ENCODE assay signal across 34 cellular contexts in the genomic region with DNA sequence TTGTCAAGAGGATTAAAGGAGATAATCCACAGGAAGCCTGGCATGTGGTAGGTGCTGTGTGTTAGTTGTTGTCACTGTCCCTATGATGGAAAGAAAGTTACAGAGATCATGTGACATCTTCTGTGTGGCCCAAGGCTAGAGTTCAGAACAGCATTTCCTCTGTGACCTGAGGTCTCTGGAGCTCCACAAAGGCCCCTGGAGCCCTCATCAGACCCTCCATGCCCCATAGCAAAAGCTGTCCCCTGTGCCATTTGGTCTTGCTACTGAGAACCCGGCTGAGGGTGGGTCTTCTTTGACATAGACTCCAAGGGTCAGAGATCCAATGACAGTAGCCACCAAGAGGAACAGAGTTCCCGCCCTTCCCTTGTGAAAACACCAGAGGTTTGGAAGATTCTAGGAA. TPM values are rescaled to one million over a fixed set of nuclear protein-coding genes. Genes with fewer than 3 reads are reported as not detected.
"Had no signal": no experiment of that assay in that cellular context is flagged by ENCODE, and none has a peak within 500 bp of the region (broad histone marks: within the 10 kb centered on the region; RNA-seq: fewer than 3 reads in every experiment).

No MANE protein-coding gene starts in this region.

- H3K27ac ChIP-seq: ascending aorta, cardiac muscle cell had no signal

- DNase-seq: activated CD4-positive, alpha-beta memory T cell treated with anti-CD3 and anti-CD28 coated beads, Interleukin-2, amount 10 ng/mL, durations not matched to agents 7 days and 5 days; activated CD4-positive, alpha-beta T cell treated with anti-CD3 and anti-CD28 coated beads for 1 hour; activated CD4-positive, alpha-beta T cell treated with anti-CD3 and anti-CD28 coated beads for 36 hours; activated CD4-positive, alpha-beta T cell treated with anti-CD3 and anti-CD28 coated beads for 48 hours; activated CD4-positive, alpha-beta T cell treated with anti-CD3 and anti-CD28 coated beads, Interleukin-2, amount 10 ng/mL, durations not matched to agents 7 days and 5 days; activated CD4-positive, alpha-beta T cell treated with anti-CD3 and anti-CD28 coated beads, Interleukin-2, amount 50 U/mL, for 48 hours; activated CD4-positive, CD25-positive, alpha-beta regulatory T cell; activated CD8-positive, alpha-beta memory T cell treated with anti-CD3 and anti-CD28 coated beads for 24 hours; activated CD8-positive, alpha-beta memory T cell treated with anti-CD3 and anti-CD28 coated beads, Interleukin-2, amount 10 ng/mL, durations not matched to agents 7 days and 5 days; activated CD8-positive, alpha-beta memory T cell treated with anti-CD3 and anti-CD28 coated beads, Interleukin-2, amount 50 U/mL, for 48 hours; activated CD8-positive, alpha-beta T cell treated with anti-CD3 and anti-CD28 coated beads, Interleukin-2, amount 10 ng/mL, durations not matched to agents 7 days and 5 days; activated effector memory CD4-positive, alpha-beta T cell treated with Interleukin-2 at 50 U/mL for 16 hours; activated gamma-delta T cell; activated naive CD4-positive, alpha-beta T cell treated with anti-CD3 and anti-CD28 coated beads, Interleukin-2, amount 10 ng/mL, durations not matched to agents 7 days and 5 days; activated naive CD4-positive, alpha-beta T cell treated with Interleukin-2 at 50 U/mL for 16 hours; activated naive CD8-positive, alpha-beta T cell treated with anti-CD3 and anti-CD28 coated beads, Interleukin-2, amount 10 ng/mL, durations not matched to agents 7 days and 5 days; activated naive CD8-positive, alpha-beta T cell treated with anti-CD3 and anti-CD28 coated beads, Interleukin-2, amount 50 U/mL, for 24 hours; activated T-cell treated with anti-CD3 and anti-CD28 coated beads, Interleukin-2, amount 50 U/mL, for 24 hours; activated T-cell treated with anti-CD3 and anti-CD28 coated beads, Interleukin-2, amount 50 U/mL, for 48 hours; amygdala; anterior cingulate cortex; caudate nucleus; cerebellar nuclear complex; T-helper 2 cell; T-helper 9 cell had no signal

- H3K4me3 ChIP-seq: ascending aorta, cardiac muscle cell had no signal

- H3K36me3 ChIP-seq: cardiac muscle cell, WERI-Rb-1 had no signal

- ATAC-seq: activated CD4-positive, alpha-beta T cell treated with anti-CD3 and anti-CD28 coated beads for 36 hours; activated CD4-positive, CD25-positive, alpha-beta regulatory T cell treated with anti-CD3 and anti-CD28 coated beads, Interleukin-2, amount 50 U/mL, for 24 hours; activated CD8-positive, alpha-beta memory T cell treated with anti-CD3 and anti-CD28 coated beads, Interleukin-2, amount 10 ng/mL, durations not matched to agents 7 days and 5 days; activated CD8-positive, alpha-beta T cell treated with anti-CD3 and anti-CD28 coated beads, Interleukin-2, amount 10 ng/mL, durations not matched to agents 7 days and 5 days; activated naive CD8-positive, alpha-beta T cell treated with anti-CD3 and anti-CD28 coated beads, Interleukin-2, amount 50 U/mL, for 24 hours; WTC11 had no signal

- FAIRE-seq: bronchial epithelial cell, TTC549 had no signal

- H3K4me1 ChIP-seq: ascending aorta had no signal

- H3K27me3 ChIP-seq: ascending aorta, cardiac muscle cell had no signal

- H3K9me3 ChIP-seq: ascending aorta had no signal

RNA-seq across cellular contexts. Expression of a gene that starts 8.1 kb away (rescaled TPM):
- total RNA-seq: activated CD4-positive, alpha-beta memory T cell treated with anti-CD3 and anti-CD28 coated beads, Interleukin-2, amount 10 ng/mL, durations not matched to agents 7 days and 5 days; activated CD4-positive, alpha-beta T cell treated with anti-CD3 and anti-CD28 coated beads for 36 hours; activated CD4-positive, alpha-beta T cell treated with anti-CD3 and anti-CD28 coated beads, Interleukin-2, amount 10 ng/mL, durations not matched to agents 7 days and 5 days; activated CD8-positive, alpha-beta memory T cell treated with anti-CD3 and anti-CD28 coated beads, Interleukin-2, amount 10 ng/mL, durations not matched to agents 7 days and 5 days; activated CD8-positive, alpha-beta T cell treated with anti-CD3 and anti-CD28 coated beads, Interleukin-2, amount 10 ng/mL, durations not matched to agents 7 days and 5 days; activated naive CD8-positive, alpha-beta T cell treated with anti-CD3 and anti-CD28 coated beads, Interleukin-2, amount 10 ng/mL, durations not matched to agents 7 days and 5 days; activated T-helper 2 cell treated with anti-CD3 and anti-CD28 coated beads, Interferon-gamma antibody, Interleukin-2, Interleukin-4, amounts not matched to agents 10 μg/mL and 5 μg/mL and 100 μg/mL, durations not matched to agents 14 hours and 24 hours and 36 hours; ascending aorta; bronchial epithelial cell; cardiac muscle cell; chondrocyte; WTC11 had no signal

RNA-seq across cellular contexts. Expression of a gene that starts 27.4 kb away (rescaled TPM):
- total RNA-seq: activated CD4-positive, alpha-beta memory T cell treated with anti-CD3 and anti-CD28 coated beads, Interleukin-2, amount 10 ng/mL, durations not matched to agents 7 days and 5 days; activated CD4-positive, alpha-beta T cell treated with anti-CD3 and anti-CD28 coated beads for 36 hours; activated CD4-positive, alpha-beta T cell treated with anti-CD3 and anti-CD28 coated beads, Interleukin-2, amount 10 ng/mL, durations not matched to agents 7 days and 5 days; activated CD8-positive, alpha-beta memory T cell treated with anti-CD3 and anti-CD28 coated beads, Interleukin-2, amount 10 ng/mL, durations not matched to agents 7 days and 5 days; activated CD8-positive, alpha-beta T cell treated with anti-CD3 and anti-CD28 coated beads, Interleukin-2, amount 10 ng/mL, durations not matched to agents 7 days and 5 days; activated naive CD8-positive, alpha-beta T cell treated with anti-CD3 and anti-CD28 coated beads, Interleukin-2, amount 10 ng/mL, durations not matched to agents 7 days and 5 days; activated T-helper 2 cell treated with anti-CD3 and anti-CD28 coated beads, Interferon-gamma antibody, Interleukin-2, Interleukin-4, amounts not matched to agents 10 μg/mL and 5 μg/mL and 100 μg/mL, durations not matched to agents 14 hours and 24 hours and 36 hours; ascending aorta; bronchial epithelial cell; cardiac muscle cell; chondrocyte had no signal

RNA-seq across cellular contexts. Expression of a gene that starts 45.7 kb away (rescaled TPM):
- total RNA-seq: activated CD4-positive, alpha-beta T cell treated with anti-CD3 and anti-CD28 coated beads for 36 hours; activated CD8-positive, alpha-beta T cell treated with anti-CD3 and anti-CD28 coated beads, Interleukin-2, amount 10 ng/mL, durations not matched to agents 7 days and 5 days; ascending aorta; bronchial epithelial cell; cardiac muscle cell; chondrocyte had no signal
